ENCODE assay signal across 1 cellular context in the genomic region with DNA sequence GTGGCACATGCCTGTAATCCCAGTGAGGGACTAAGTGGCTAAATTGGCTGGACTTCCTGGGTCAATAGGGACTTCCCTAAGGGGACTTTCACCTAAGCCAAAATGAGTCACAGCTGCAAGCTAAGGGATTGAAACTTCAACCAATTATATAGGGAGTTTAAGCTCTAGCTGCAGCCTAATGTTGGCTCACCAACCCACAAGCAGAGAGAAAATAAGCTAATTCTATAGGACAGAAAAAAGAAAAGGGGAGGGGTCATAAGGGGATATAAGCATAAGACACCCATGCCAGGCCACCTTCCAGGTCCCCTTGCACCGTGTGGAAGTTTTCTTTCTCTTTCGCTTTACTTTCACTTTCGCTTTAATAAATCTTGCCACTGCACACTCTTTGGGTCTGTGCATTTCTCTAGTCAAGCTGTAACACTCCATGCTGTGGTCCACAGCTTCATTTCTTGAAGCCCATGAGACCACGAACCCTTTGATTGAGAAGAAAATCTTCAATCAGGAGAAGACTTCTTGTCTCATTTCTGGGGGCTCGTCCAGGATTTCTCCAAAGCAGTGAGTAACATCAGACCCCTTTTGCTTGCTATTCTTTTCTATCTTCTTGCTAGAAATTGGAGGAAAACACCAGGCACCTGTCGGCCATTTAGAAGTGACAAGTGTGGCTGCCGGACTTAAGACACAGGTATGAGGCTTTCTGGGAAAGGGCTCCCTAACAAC.
A peak's percentile ranks its signal among the peaks of the same experiment; 100 is the strongest.
TF ChIP-seq lines count a peak whose summit lies in the region.

No MANE protein-coding gene starts in this region.

TF ChIP-seq in K562, 482 proteins besides CTCF, POLR2A, EP300 and RAD21 (continued from another document):
- TF ChIP-seq, protein P1, sequence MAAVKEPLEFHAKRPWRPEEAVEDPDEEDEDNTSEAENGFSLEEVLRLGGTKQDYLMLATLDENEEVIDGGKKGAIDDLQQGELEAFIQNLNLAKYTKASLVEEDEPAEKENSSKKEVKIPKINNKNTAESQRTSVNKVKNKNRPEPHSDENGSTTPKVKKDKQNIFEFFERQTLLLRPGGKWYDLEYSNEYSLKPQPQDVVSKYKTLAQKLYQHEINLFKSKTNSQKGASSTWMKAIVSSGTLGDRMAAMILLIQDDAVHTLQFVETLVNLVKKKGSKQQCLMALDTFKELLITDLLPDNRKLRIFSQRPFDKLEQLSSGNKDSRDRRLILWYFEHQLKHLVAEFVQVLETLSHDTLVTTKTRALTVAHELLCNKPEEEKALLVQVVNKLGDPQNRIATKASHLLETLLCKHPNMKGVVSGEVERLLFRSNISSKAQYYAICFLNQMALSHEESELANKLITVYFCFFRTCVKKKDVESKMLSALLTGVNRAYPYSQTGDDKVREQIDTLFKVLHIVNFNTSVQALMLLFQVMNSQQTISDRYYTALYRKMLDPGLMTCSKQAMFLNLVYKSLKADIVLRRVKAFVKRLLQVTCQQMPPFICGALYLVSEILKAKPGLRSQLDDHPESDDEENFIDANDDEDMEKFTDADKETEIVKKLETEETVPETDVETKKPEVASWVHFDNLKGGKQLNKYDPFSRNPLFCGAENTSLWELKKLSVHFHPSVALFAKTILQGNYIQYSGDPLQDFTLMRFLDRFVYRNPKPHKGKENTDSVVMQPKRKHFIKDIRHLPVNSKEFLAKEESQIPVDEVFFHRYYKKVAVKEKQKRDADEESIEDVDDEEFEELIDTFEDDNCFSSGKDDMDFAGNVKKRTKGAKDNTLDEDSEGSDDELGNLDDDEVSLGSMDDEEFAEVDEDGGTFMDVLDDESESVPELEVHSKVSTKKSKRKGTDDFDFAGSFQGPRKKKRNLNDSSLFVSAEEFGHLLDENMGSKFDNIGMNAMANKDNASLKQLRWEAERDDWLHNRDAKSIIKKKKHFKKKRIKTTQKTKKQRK (IDR thresholded peaks at IDR 0.05; ENCODE audit: borderline replicate concordance, low read depth, low read length) = no peak
- TF ChIP-seq, protein P2, sequence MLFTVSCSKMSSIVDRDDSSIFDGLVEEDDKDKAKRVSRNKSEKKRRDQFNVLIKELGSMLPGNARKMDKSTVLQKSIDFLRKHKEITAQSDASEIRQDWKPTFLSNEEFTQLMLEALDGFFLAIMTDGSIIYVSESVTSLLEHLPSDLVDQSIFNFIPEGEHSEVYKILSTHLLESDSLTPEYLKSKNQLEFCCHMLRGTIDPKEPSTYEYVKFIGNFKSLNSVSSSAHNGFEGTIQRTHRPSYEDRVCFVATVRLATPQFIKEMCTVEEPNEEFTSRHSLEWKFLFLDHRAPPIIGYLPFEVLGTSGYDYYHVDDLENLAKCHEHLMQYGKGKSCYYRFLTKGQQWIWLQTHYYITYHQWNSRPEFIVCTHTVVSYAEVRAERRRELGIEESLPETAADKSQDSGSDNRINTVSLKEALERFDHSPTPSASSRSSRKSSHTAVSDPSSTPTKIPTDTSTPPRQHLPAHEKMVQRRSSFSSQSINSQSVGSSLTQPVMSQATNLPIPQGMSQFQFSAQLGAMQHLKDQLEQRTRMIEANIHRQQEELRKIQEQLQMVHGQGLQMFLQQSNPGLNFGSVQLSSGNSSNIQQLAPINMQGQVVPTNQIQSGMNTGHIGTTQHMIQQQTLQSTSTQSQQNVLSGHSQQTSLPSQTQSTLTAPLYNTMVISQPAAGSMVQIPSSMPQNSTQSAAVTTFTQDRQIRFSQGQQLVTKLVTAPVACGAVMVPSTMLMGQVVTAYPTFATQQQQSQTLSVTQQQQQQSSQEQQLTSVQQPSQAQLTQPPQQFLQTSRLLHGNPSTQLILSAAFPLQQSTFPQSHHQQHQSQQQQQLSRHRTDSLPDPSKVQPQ (CRISPR knock-in tag; IDR thresholded peaks at IDR 0.05; ENCODE audit: borderline replicate concordance) = no peak
- TF ChIP-seq, protein P3, sequence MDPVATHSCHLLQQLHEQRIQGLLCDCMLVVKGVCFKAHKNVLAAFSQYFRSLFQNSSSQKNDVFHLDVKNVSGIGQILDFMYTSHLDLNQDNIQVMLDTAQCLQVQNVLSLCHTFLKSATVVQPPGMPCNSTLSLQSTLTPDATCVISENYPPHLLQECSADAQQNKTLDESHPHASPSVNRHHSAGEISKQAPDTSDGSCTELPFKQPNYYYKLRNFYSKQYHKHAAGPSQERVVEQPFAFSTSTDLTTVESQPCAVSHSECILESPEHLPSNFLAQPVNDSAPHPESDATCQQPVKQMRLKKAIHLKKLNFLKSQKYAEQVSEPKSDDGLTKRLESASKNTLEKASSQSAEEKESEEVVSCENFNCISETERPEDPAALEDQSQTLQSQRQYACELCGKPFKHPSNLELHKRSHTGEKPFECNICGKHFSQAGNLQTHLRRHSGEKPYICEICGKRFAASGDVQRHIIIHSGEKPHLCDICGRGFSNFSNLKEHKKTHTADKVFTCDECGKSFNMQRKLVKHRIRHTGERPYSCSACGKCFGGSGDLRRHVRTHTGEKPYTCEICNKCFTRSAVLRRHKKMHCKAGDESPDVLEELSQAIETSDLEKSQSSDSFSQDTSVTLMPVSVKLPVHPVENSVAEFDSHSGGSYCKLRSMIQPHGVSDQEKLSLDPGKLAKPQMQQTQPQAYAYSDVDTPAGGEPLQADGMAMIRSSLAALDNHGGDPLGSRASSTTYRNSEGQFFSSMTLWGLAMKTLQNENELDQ (CRISPR knock-in tag; IDR thresholded peaks at IDR 0.05; ENCODE audit: borderline replicate concordance) = no peak
- TF ChIP-seq ZNF354B (CRISPR knock-in tag; IDR thresholded peaks at IDR 0.05) (no peak), TAF9B (IDR thresholded peaks at IDR 0.05; ENCODE audit: partially characterized antibody) (no peak), FOSL1 (tag; conservative IDR thresholded peaks at IDR 0.05) (0 out of 2 replicates have a peak, but pooled peaks have one; percentile 26), KLF13 (tag; IDR thresholded peaks at IDR 0.05; ENCODE audit: borderline replicate concordance, low read depth) (no peak), RBM17 (IDR thresholded peaks at IDR 0.05; ENCODE audit: borderline replicate concordance, low read depth, low read length) (no peak), ZNF431 (CRISPR knock-in tag; IDR thresholded peaks at IDR 0.05) (no peak), SMAD4 (CRISPR knock-in tag; conservative IDR thresholded peaks at IDR 0.05) (no peak), ZBTB8A (IDR thresholded peaks at IDR 0.05; ENCODE audit: partially characterized antibody) (no peak), ZC3H4 (CRISPR knock-in tag; IDR thresholded peaks at IDR 0.05; ENCODE audit: borderline replicate concordance) (no peak), FOXM1 (IDR thresholded peaks at IDR 0.05; ENCODE audit: low read depth) (peak; percentile 28; the same call in 1 of the 2 replicates), FOXM1 (CRISPR knock-in tag; IDR thresholded peaks at IDR 0.05; ENCODE audit: low read depth) (no peak), KLF16 (IDR thresholded peaks at IDR 0.05) (no peak)
- TF ChIP-seq, protein P4, sequence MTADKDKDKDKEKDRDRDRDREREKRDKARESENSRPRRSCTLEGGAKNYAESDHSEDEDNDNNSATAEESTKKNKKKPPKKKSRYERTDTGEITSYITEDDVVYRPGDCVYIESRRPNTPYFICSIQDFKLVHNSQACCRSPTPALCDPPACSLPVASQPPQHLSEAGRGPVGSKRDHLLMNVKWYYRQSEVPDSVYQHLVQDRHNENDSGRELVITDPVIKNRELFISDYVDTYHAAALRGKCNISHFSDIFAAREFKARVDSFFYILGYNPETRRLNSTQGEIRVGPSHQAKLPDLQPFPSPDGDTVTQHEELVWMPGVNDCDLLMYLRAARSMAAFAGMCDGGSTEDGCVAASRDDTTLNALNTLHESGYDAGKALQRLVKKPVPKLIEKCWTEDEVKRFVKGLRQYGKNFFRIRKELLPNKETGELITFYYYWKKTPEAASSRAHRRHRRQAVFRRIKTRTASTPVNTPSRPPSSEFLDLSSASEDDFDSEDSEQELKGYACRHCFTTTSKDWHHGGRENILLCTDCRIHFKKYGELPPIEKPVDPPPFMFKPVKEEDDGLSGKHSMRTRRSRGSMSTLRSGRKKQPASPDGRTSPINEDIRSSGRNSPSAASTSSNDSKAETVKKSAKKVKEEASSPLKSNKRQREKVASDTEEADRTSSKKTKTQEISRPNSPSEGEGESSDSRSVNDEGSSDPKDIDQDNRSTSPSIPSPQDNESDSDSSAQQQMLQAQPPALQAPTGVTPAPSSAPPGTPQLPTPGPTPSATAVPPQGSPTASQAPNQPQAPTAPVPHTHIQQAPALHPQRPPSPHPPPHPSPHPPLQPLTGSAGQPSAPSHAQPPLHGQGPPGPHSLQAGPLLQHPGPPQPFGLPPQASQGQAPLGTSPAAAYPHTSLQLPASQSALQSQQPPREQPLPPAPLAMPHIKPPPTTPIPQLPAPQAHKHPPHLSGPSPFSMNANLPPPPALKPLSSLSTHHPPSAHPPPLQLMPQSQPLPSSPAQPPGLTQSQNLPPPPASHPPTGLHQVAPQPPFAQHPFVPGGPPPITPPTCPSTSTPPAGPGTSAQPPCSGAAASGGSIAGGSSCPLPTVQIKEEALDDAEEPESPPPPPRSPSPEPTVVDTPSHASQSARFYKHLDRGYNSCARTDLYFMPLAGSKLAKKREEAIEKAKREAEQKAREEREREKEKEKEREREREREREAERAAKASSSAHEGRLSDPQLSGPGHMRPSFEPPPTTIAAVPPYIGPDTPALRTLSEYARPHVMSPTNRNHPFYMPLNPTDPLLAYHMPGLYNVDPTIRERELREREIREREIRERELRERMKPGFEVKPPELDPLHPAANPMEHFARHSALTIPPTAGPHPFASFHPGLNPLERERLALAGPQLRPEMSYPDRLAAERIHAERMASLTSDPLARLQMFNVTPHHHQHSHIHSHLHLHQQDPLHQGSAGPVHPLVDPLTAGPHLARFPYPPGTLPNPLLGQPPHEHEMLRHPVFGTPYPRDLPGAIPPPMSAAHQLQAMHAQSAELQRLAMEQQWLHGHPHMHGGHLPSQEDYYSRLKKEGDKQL (CRISPR knock-in tag; IDR thresholded peaks at IDR 0.05; ENCODE audit: borderline replicate concordance) = no peak
- TF ChIP-seq, protein P5, sequence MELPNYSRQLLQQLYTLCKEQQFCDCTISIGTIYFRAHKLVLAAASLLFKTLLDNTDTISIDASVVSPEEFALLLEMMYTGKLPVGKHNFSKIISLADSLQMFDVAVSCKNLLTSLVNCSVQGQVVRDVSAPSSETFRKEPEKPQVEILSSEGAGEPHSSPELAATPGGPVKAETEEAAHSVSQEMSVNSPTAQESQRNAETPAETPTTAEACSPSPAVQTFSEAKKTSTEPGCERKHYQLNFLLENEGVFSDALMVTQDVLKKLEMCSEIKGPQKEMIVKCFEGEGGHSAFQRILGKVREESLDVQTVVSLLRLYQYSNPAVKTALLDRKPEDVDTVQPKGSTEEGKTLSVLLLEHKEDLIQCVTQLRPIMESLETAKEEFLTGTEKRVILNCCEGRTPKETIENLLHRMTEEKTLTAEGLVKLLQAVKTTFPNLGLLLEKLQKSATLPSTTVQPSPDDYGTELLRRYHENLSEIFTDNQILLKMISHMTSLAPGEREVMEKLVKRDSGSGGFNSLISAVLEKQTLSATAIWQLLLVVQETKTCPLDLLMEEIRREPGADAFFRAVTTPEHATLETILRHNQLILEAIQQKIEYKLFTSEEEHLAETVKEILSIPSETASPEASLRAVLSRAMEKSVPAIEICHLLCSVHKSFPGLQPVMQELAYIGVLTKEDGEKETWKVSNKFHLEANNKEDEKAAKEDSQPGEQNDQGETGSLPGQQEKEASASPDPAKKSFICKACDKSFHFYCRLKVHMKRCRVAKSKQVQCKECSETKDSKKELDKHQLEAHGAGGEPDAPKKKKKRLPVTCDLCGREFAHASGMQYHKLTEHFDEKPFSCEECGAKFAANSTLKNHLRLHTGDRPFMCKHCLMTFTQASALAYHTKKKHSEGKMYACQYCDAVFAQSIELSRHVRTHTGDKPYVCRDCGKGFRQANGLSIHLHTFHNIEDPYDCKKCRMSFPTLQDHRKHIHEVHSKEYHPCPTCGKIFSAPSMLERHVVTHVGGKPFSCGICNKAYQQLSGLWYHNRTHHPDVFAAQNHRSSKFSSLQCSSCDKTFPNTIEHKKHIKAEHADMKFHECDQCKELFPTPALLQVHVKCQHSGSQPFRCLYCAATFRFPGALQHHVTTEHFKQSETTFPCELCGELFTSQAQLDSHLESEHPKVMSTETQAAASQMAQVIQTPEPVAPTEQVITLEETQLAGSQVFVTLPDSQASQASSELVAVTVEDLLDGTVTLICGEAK (IDR thresholded peaks at IDR 0.05) = 0 out of 2 replicates have a peak, but pooled peaks have one; percentile 29
- TF ChIP-seq, protein P5 (CRISPR knock-in tag; IDR thresholded peaks at IDR 0.05) = no peak
- TF ChIP-seq, protein P6, sequence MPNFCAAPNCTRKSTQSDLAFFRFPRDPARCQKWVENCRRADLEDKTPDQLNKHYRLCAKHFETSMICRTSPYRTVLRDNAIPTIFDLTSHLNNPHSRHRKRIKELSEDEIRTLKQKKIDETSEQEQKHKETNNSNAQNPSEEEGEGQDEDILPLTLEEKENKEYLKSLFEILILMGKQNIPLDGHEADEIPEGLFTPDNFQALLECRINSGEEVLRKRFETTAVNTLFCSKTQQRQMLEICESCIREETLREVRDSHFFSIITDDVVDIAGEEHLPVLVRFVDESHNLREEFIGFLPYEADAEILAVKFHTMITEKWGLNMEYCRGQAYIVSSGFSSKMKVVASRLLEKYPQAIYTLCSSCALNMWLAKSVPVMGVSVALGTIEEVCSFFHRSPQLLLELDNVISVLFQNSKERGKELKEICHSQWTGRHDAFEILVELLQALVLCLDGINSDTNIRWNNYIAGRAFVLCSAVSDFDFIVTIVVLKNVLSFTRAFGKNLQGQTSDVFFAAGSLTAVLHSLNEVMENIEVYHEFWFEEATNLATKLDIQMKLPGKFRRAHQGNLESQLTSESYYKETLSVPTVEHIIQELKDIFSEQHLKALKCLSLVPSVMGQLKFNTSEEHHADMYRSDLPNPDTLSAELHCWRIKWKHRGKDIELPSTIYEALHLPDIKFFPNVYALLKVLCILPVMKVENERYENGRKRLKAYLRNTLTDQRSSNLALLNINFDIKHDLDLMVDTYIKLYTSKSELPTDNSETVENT (CRISPR knock-in tag; IDR thresholded peaks at IDR 0.05) = no peak
